18 cellular contexts compared by ENCODE assay signal in genomic region chr10:130361351-130362105, GRCh38.
"Had no signal": no experiment of that assay in that cellular context is flagged by ENCODE, and none has a peak within 500 bp of the region (broad histone marks: within the 10 kb centered on the region; RNA-seq: fewer than 3 reads in every experiment).

No MANE protein-coding gene starts in this region.

- H3K9me3 ChIP-seq: adrenal gland, breast epithelium, neutrophil, SK-N-SH, thoracic aorta had no signal

- H3K9me2 ChIP-seq: SK-N-SH had no signal

- DNase-seq: activated CD4-positive, alpha-beta T cell treated with anti-CD3 and anti-CD28 coated beads, Interleukin-2, amount 50 U/mL, for 4 hours; activated effector memory CD4-positive, alpha-beta T cell treated with anti-CD3 and anti-CD28 coated beads, Interleukin-2, amount 50 U/mL, for 16 hours; activated T-cell treated with anti-CD3 and anti-CD28 coated beads, Interleukin-2, amount 50 U/mL, for 48 hours; cerebellar nuclear complex; effector CD8-positive, alpha-beta T cell; stimulated activated CD4-positive, alpha-beta T cell treated with anti-CD3 and anti-CD28 coated beads, Interleukin-12 subunit alpha, Interleukin-12 subunit beta, amount 100 ng/mL, for 4 hours had no signal

- H3K36me3 ChIP-seq: adrenal gland, breast epithelium, neutrophil, thoracic aorta had no signal

- ATAC-seq: activated naive CD4-positive, alpha-beta T cell treated with anti-CD3 and anti-CD28 coated beads, Interleukin-2, amount 50 U/mL, for 72 hours; naive thymus-derived CD8-positive, alpha-beta T cell had no signal

- FAIRE-seq: astrocyte, endothelial cell of umbilical vein, keratinocyte, TTC549, urothelium cell line had no signal

- H3K4me1 ChIP-seq: adrenal gland, breast epithelium had no signal

- H3K9ac ChIP-seq: SK-N-SH had no signal

- H3K27me3 ChIP-seq: adrenal gland, neutrophil had no signal

- H3K4me2 ChIP-seq: SK-N-SH had no signal

- H3K4me3 ChIP-seq: adrenal gland, breast epithelium, thoracic aorta had no signal

- H3K27ac ChIP-seq: adrenal gland, breast epithelium, neutrophil, thoracic aorta had no signal
